In genomic region chrX:129524250-129524850, GRCh38 we compare ENCODE assay signal across 14 cellular contexts. TPM values are rescaled to one million over a fixed set of nuclear protein-coding genes. Genes with fewer than 3 reads are reported as not detected.
A peak's percentile ranks its signal among the peaks of the same experiment; 100 is the strongest.
DNase-seq lines count a peak whose midpoint lies in the region; ATAC-seq, FAIRE-seq and TF ChIP-seq lines count a peak whose summit lies in the region.
"Had no signal": no experiment of that assay in that cellular context is flagged by ENCODE, and none has a peak within 500 bp of the region (broad histone marks: within the 10 kb centered on the region; RNA-seq: fewer than 3 reads in every experiment).

No MANE protein-coding gene starts in this region.

- H3K27ac Mint-ChIP-seq in Calu3 (ENCODE audit: unreplicated experiment), result no peak overlapping the region
- peak overlapping the region in 4 of 10 donors; percentile 2 to 85 (median 58) for H3K27ac Mint-ChIP-seq in naive thymus-derived CD8-positive, alpha-beta T cell

- POLR2A ChIA-PET in K562 (lab: Yijun Ruan, JAX), result no interaction called here
- POLR2A ChIA-PET in naive thymus-derived CD8-positive, alpha-beta T cell (lab: Charles Lee), result no interaction called here

- CTCF ChIA-PET in Calu3 (lab: Charles Lee), result no interaction called here
- CTCF ChIA-PET in K562 (lab: Yijun Ruan, JAX; ENCODE audit: low intra/inter-chr PET ratio), result no interaction called here

- ATAC-seq in K562, result no peak
- no peak for ATAC-seq in naive thymus-derived CD8-positive, alpha-beta T cell

- no peaks in the 10 kb centered on the region for H3K79me2 ChIP-seq in K562 (ENCODE audit: control insufficient read depth, insufficient read depth, low read length)

- TF ChIP-seq POLR2A in K562 (conservative IDR thresholded peaks at IDR 0.05), result no peak

- no peaks in the 10 kb centered on the region; the same call in 1 of the 2 replicates for H3K4me1 ChIP-seq in HUES6 (ENCODE audit: control insufficient read depth, insufficient read depth, low read length)
- H3K4me1 ChIP-seq in K562 (replicated peaks in 1 of 2; ENCODE audit: control insufficient read depth in 2 of 2, insufficient read depth in 2 of 2, low read length in 2 of 2), result peaks cover 0 to 12% of the 10 kb centered on the region in 2 experiments; a peak in 2 of 5 replicates
- H3K4me1 ChIP-seq: left lung, thyroid gland had no signal

- TF ChIP-seq RAD21 in K562 (CRISPR knock-in tag; conservative IDR thresholded peaks at IDR 0.05 in 1 of 2, IDR thresholded peaks at IDR 0.05 in 1 of 2), result no peak

- no peak for DNase-seq in Calu3
- no peak for DNase-seq in K562 (ENCODE audit: extremely low read depth in 1 of 4, low spot score in 3 of 4)
- DNase-seq in naive thymus-derived CD8-positive, alpha-beta T cell, result no peak
- no peak for DNase-seq in substantia nigra (lab: John Stamatoyannopoulos, UW)
- DNase-seq in activated effector memory CD4-positive, alpha-beta T cell treated with anti-CD3 and anti-CD28 coated beads, Interleukin-2, amount 50 U/mL, for 16 hours, result no peak
- DNase-seq in NCI-H146 (lab: John Stamatoyannopoulos, UW), result no peak
- DNase-seq in activated CD4-positive, alpha-beta T cell treated with anti-CD3 and anti-CD28 coated beads, Interleukin-2, amount 50 U/mL, for 1 hour, result no peak
- DNase-seq: heart left ventricle, left lung, NCI-H2029 treated with DMSO at 0.1 percent for 48 hours, NCI-H82, thyroid gland had no signal

- H3K27me3 Mint-ChIP-seq in Calu3 (ENCODE audit: unreplicated experiment), result peaks cover 14% of the 10 kb centered on the region
- H3K27me3 Mint-ChIP-seq in naive thymus-derived CD8-positive, alpha-beta T cell, result peaks cover 0 to 2% (median 0%) of the 10 kb centered on the region in 5 donors

- H3K36me3 ChIP-seq in HUES6 (ENCODE audit: control insufficient read depth, insufficient read depth, low read length), result no peaks in the 10 kb centered on the region
- no peaks in the 10 kb centered on the region for H3K36me3 ChIP-seq in K562 (ENCODE audit: control insufficient read depth, insufficient read depth, low read length)
- H3K36me3 ChIP-seq: heart left ventricle, left lung, thyroid gland had no signal

- H3K36me3 Mint-ChIP-seq in Calu3 (ENCODE audit: insufficient read depth, unreplicated experiment), result peaks cover 22% of the 10 kb centered on the region
- no peaks in the 10 kb centered on the region for H3K36me3 Mint-ChIP-seq in naive thymus-derived CD8-positive, alpha-beta T cell

- no peak overlapping the region for H3K4me2 ChIP-seq in K562 (ENCODE audit: insufficient read depth, low read length)

- no peak overlapping the region for H2AFZ ChIP-seq in K562 (ENCODE audit: low read depth, low read length)

- H3K27me3 ChIP-seq in HUES6 (ENCODE audit: control insufficient read depth, insufficient read depth, low read length) (peaks cover 5% of the 10 kb centered on the region; the same call in 1 of the 2 replicates), K562 (ENCODE audit: control insufficient read depth in 2 of 2, insufficient read depth in 2 of 2, low read length in 2 of 2) (no peaks in the 10 kb centered on the region)
- H3K27me3 ChIP-seq: thyroid gland had no signal

- H3K9me3 ChIP-seq in HUES6 (ENCODE audit: control insufficient read depth, insufficient read depth, low read depth, low read length), result no peaks in the 10 kb centered on the region
- H3K9me3 ChIP-seq in K562 (replicated peaks; ENCODE audit: control insufficient read depth, insufficient read depth, low read depth, low read length), result no peaks in the 10 kb centered on the region
- H3K9me3 ChIP-seq: heart left ventricle, left lung, thyroid gland had no signal

- no peaks in the 10 kb centered on the region for H3K4me1 Mint-ChIP-seq in Calu3 (ENCODE audit: low read depth, unreplicated experiment)
- peaks cover 4 to 11% (median 6%) of the 10 kb centered on the region in 4 donors for H3K4me1 Mint-ChIP-seq in naive thymus-derived CD8-positive, alpha-beta T cell

- peak overlapping the region; percentile 90 for H3K9ac ChIP-seq in HUES6 (ENCODE audit: low read length)
- no peak overlapping the region for H3K9ac ChIP-seq in K562 (ENCODE audit: insufficient read depth in 1 of 2, low read depth in 2 of 2, low read length in 2 of 2)

- no peak overlapping the region for H3K27ac ChIP-seq in HUES6 (ENCODE audit: low read depth, low read length)
- H3K27ac ChIP-seq in K562 (ENCODE audit: extremely low read depth, low read depth, low read length), result no peak overlapping the region
- H3K27ac ChIP-seq in substantia nigra (ENCODE audit: low read depth, low read length, poor library complexity, severe bottlenecking), result no peak overlapping the region
- H3K27ac ChIP-seq: left lung had no signal

- 53% methylated on average over 3 of the region's 3 CpGs for WGBS in K562 (ENCODE audit: insufficient coverage, low coverage, missing lambda C conversion rate)

- H3K4me3 ChIP-seq in HUES6 (ENCODE audit: low read depth, low read length) (peak overlapping the region; percentile 100), K562 (no peak overlapping the region)

- TF ChIP-seq CTCF in Calu3 (IDR thresholded peaks at IDR 0.05; ENCODE audit: unreplicated experiment) (no peak), K562 (IDR thresholded peaks at IDR 0.05 in 2 of 3, conservative IDR thresholded peaks at IDR 0.05 in 1 of 3; ENCODE audit: insufficient read depth in 2 of 3, low read depth in 1 of 3, low read length in 3 of 3) (no peak)

- no peak for TF ChIP-seq EP300 in K562 (IDR thresholded peaks at IDR 0.05; ENCODE audit: low read length)

- H3K9me3 Mint-ChIP-seq in Calu3 (ENCODE audit: low read depth, unreplicated experiment), result no peaks in the 10 kb centered on the region
- H3K9me3 Mint-ChIP-seq in naive thymus-derived CD8-positive, alpha-beta T cell, result no peaks in the 10 kb centered on the region

- intact Hi-C loops in Calu3 (cut with micrococcal nuclease; ENCODE audit: unreplicated experiment) (no loop called here), K562 (cut with micrococcal nuclease) (no loop called here)

- no peaks in the 10 kb centered on the region for H3K9me1 ChIP-seq in K562 (ENCODE audit: control insufficient read depth, insufficient read depth, low read length)

- FAIRE-seq in K562 (lab: Jason Lieb, UNC), result no peak
- FAIRE-seq: bronchial epithelial cell had no signal

- in situ Hi-C loops in K562 (cut with MboI), result no loop called here

- BruUV-seq in Calu3 (replicated peaks; lab: Mats Ljungman, UMichigan) (no TSS peak), K562 (replicated peaks; lab: Mats Ljungman, UMichigan) (no TSS peak)

- H3K4me3 Mint-ChIP-seq in Calu3 (ENCODE audit: low read depth, unreplicated experiment), result peak overlapping the region; percentile 88
- H3K4me3 Mint-ChIP-seq in naive thymus-derived CD8-positive, alpha-beta T cell, result peak overlapping the region; percentile 76 to 92 (median 84)

- H4K20me1 ChIP-seq in K562 (replicated peaks; ENCODE audit: control insufficient read depth, insufficient read depth, low read length), result no peaks in the 10 kb centered on the region

RNA-seq across cellular contexts. Expression of gene SMARCA1, which starts 1.1 kb away (rescaled TPM):
- 10.1 and 11.0 TPM in 2 replicates for total RNA-seq in Calu3 (2022)
- 0.42 and 1.4 TPM in 2 replicates for total RNA-seq in K562 (2011; cell fraction: chromatin; rRNA removed; ENCODE audit: low replicate concordance)
- total RNA-seq in K562 (2011; cell fraction: nucleolus; rRNA removed), result 0.13 and 0.17 TPM in 2 replicates
- 0.37 and 0.38 TPM in 2 replicates for total RNA-seq in K562 (2011; cell fraction: nucleoplasm; rRNA removed)
- 1.1 and 1.7 TPM in 2 replicates for total RNA-seq in K562 (2014; rRNA removed)
- total RNA-seq in K562 (2014; rRNA removed; fragmentation: Illumina TruSeq; extraction: Trizol), result 2.0 and 2.6 TPM in 2 replicates
- total RNA-seq in K562 (2015; rRNA removed; fragmentation: Illumina TruSeq; extraction: Trizol), result 3.0 and 3.1 TPM in 2 replicates
- total RNA-seq in K562 (2021), result 1.7 TPM in 2 replicates
- 0.68 and 2.9 TPM in 2 replicates for polyA plus RNA-seq in K562 (2011; rRNA removed)
- 0.27 and 0.34 TPM in 2 replicates for polyA plus RNA-seq in K562 (2011; cell fraction: cytosol; rRNA removed)
- 0.25 and 0.48 TPM in 2 replicates for polyA plus RNA-seq in K562 (2011; cell fraction: nucleus; rRNA removed)
- 2.1 and 2.3 TPM in 2 replicates for polyA plus RNA-seq in K562 (2012)
- 1.8 and 2.4 TPM in 2 replicates for polyA plus RNA-seq in K562 (2014; fragmentation: Illumina TruSeq; extraction: Trizol)
- under 1 TPM; 0.42 to 0.52 TPM for polyA plus RNA-seq in K562 (2014; fragmentation: Nextera tagmentation; extraction: Ambion mirVana)
- polyA plus RNA-seq in K562 (2014; rRNA removed), result 1.8 and 2.0 TPM in 2 replicates
- 1.2 and 2.8 TPM in 2 replicates for polyA minus RNA-seq in K562 (2011; rRNA and poly(A)+ RNA removed)
- 0.73 and 1.0 TPM in 2 replicates for polyA minus RNA-seq in K562 (2011; cell fraction: cytosol; rRNA and poly(A)+ RNA removed)
- polyA minus RNA-seq in K562 (2011; cell fraction: nucleus; rRNA and poly(A)+ RNA removed), result 0.67 and 0.78 TPM in 2 replicates
- 1 to 10 TPM; 1.1 to 1.3 TPM for total RNA-seq in naive thymus-derived CD8-positive, alpha-beta T cell
- 1 to 10 TPM; 1.4 to 2.1 (median 1.4) TPM for polyA plus RNA-seq in naive thymus-derived CD8-positive, alpha-beta T cell

RNA-seq across cellular contexts. Expression of gene OCRL, which starts 15.7 kb away (rescaled TPM):
- total RNA-seq in Calu3 (2022), result 29.6 and 30.7 TPM in 2 replicates
- total RNA-seq in K562 (2011; cell fraction: chromatin; rRNA removed; ENCODE audit: low replicate concordance), result 22.0 and 56.3 TPM in 2 replicates
- 11.2 and 14.5 TPM in 2 replicates for total RNA-seq in K562 (2011; cell fraction: nucleolus; rRNA removed)
- 26.0 and 42.4 TPM in 2 replicates for total RNA-seq in K562 (2011; cell fraction: nucleoplasm; rRNA removed)
- 5.9 and 6.1 TPM in 2 replicates for total RNA-seq in K562 (2014; rRNA removed)
- 11.7 and 13.2 TPM in 2 replicates for total RNA-seq in K562 (2014; rRNA removed; fragmentation: Illumina TruSeq; extraction: Trizol)
- total RNA-seq in K562 (2015; rRNA removed; fragmentation: Illumina TruSeq; extraction: Trizol), result 10.6 and 11.9 TPM in 2 replicates
- total RNA-seq in K562 (2021), result 12.3 and 12.4 TPM in 2 replicates
- polyA plus RNA-seq in K562 (2011; rRNA removed), result 20.0 and 23.4 TPM in 2 replicates
- 7.4 and 12.6 TPM in 2 replicates for polyA plus RNA-seq in K562 (2011; cell fraction: cytosol; rRNA removed)
- polyA plus RNA-seq in K562 (2011; cell fraction: nucleus; rRNA removed), result 58.0 and 62.5 TPM in 2 replicates
- polyA plus RNA-seq in K562 (2012), result 8.2 and 10.6 TPM in 2 replicates
- 15.0 and 16.0 TPM in 2 replicates for polyA plus RNA-seq in K562 (2014; fragmentation: Illumina TruSeq; extraction: Trizol)
- 1 to 10 TPM; 2.2 to 3.7 TPM for polyA plus RNA-seq in K562 (2014; fragmentation: Nextera tagmentation; extraction: Ambion mirVana)
- polyA plus RNA-seq in K562 (2014; rRNA removed), result 14.3 and 14.4 TPM in 2 replicates
- 18.4 and 19.8 TPM in 2 replicates for polyA minus RNA-seq in K562 (2011; rRNA and poly(A)+ RNA removed)
- polyA minus RNA-seq in K562 (2011; cell fraction: cytosol; rRNA and poly(A)+ RNA removed), result 6.4 and 7.3 TPM in 2 replicates
- 11.6 and 19.3 TPM in 2 replicates for polyA minus RNA-seq in K562 (2011; cell fraction: nucleus; rRNA and poly(A)+ RNA removed)
- total RNA-seq in naive thymus-derived CD8-positive, alpha-beta T cell, result 1 to 10 TPM; 3.1 to 3.4 TPM
- under 1 TPM; 0.48 to 0.57 (median 0.50) TPM for polyA plus RNA-seq in naive thymus-derived CD8-positive, alpha-beta T cell
